In the genomic region with DNA sequence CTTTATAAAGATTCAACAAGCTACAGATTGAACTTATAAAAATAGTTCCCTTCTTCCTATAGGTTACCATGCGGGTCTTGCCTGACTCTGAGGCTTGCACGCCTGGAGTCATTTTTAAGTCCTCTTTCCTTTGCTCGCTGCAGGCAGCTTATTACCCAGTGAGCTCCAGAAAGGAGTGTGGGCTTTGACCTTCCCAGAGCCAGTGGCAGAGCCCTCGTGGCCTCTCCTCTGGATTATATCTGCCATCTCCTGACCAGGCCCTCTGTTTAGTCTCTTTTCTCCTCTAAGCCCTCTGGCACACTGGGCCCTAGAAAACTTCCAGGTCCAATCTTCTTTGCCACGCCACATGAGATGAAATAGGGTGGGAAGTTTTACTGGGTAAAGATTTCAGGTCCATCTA, we compare ENCODE assay signal across 1 cellular context.
TF ChIP-seq lines count a peak whose summit lies in the region.

No MANE protein-coding gene starts in this region.

TF ChIP-seq in GM23338, 12 proteins besides CTCF, POLR2A, EP300 and RAD21 (continued from another document):
- TF ChIP-seq EZH2phosphoT487 (IDR thresholded peaks at IDR 0.05; ENCODE audit: unreplicated experiment) (no peak), STAT1 (IDR thresholded peaks at IDR 0.05; ENCODE audit: unreplicated experiment) (no peak)
